Comparison of ENCODE assay signal across 1 cellular context in the genomic region with DNA sequence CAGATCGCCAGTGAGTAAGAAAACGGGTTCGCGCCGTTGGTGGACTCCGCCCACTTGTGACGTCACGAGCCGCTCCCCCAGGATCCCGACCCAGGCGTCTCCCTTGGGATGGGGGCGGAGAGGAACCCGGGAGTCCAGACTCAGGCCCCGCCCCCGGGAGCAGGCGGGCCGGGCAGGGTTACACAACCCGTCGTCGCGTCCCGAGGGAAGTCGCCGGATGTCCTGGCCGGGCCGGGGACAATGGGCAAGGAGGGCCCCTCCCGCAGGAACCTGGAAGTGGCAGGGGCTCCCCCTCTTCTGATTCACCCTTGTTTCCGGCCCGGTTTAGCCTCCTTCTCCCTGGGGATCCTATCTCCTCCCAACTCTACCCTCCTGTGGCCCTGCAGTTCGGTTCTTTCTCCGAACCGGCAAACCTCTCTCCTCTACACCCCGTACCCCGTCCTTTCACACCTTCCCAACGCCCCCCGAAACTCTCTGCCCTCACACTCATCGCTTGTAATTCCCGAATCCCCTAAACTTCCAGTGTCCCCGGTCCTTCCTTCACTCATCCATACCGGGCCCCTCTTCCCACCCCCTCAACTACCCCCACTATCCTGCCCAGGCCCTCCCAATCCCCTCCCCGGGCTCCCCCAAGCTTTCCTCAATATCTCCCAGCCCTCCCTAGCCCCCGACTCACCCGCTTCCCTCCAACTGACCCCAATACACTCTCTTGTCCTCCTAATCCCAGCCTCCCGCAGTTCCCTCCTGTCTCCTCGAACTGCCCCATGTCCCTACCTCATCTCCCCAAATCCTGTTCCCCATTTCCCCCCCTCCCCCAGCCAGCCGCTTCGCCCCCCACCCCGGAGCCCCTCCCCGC.
TF ChIP-seq lines count a peak whose summit lies in the region.

No MANE protein-coding gene starts in this region.

TF ChIP-seq in K562, 482 proteins besides CTCF, POLR2A, EP300 and RAD21 (continued from another document and continues in another):
- TF ChIP-seq, protein P1, sequence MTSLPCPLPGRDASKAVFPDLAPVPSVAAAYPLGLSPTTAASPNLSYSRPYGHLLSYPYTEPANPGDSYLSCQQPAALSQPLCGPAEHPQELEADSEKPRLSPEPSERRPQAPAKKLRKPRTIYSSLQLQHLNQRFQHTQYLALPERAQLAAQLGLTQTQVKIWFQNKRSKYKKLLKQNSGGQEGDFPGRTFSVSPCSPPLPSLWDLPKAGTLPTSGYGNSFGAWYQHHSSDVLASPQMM (CRISPR knock-in tag; IDR thresholded peaks at IDR 0.05) = no peak
- TF ChIP-seq XRCC3 (IDR thresholded peaks at IDR 0.05) = no peak
- no peak for TF ChIP-seq ILF3 (IDR thresholded peaks at IDR 0.05; ENCODE audit: borderline replicate concordance)
- TF ChIP-seq CHD1 (IDR thresholded peaks at IDR 0.05; ENCODE audit: low read length) = no peak
- TF ChIP-seq MAFF (IDR thresholded peaks at IDR 0.05; ENCODE audit: low read length) = no peak
- peak; percentile 88 for TF ChIP-seq GABPA (tag; conservative IDR thresholded peaks at IDR 0.05; ENCODE audit: low read depth)
- no peak for TF ChIP-seq CBFB (CRISPR knock-in tag; IDR thresholded peaks at IDR 0.05)
- no peak for TF ChIP-seq ZNF780A (CRISPR knock-in tag; IDR thresholded peaks at IDR 0.05)
- TF ChIP-seq SRSF1 (IDR thresholded peaks at IDR 0.05; ENCODE audit: low read depth, low read length) = no peak
- TF ChIP-seq TEAD1 (CRISPR knock-in tag; IDR thresholded peaks at IDR 0.05) = peak in 1 of 2 experiments; percentile 19; a peak in 1 of 4 replicates
- no peak for TF ChIP-seq ZNF57 (CRISPR knock-in tag; IDR thresholded peaks at IDR 0.05)
- TF ChIP-seq ZFP91 (CRISPR knock-in tag; IDR thresholded peaks at IDR 0.05) = no peak
- TF ChIP-seq HNRNPL (IDR thresholded peaks at IDR 0.05; ENCODE audit: low read depth, low read length) = peak; percentile 79
- no peak for TF ChIP-seq CEBPZ (IDR thresholded peaks at IDR 0.05; ENCODE audit: borderline replicate concordance, low read depth, low read length)
- TF ChIP-seq PURB (CRISPR knock-in tag; IDR thresholded peaks at IDR 0.05; ENCODE audit: low read depth) = no peak
- no peak for TF ChIP-seq TFAM (CRISPR knock-in tag; conservative IDR thresholded peaks at IDR 0.05)
- no peak for TF ChIP-seq SMC3 (conservative IDR thresholded peaks at IDR 0.05; ENCODE audit: insufficient read depth, low read depth, low read length)
- no peak for TF ChIP-seq ZNF79 (CRISPR knock-in tag; IDR thresholded peaks at IDR 0.05; ENCODE audit: low read depth)
- no peak for TF ChIP-seq ZNF3 (CRISPR knock-in tag; IDR thresholded peaks at IDR 0.05)
- no peak for TF ChIP-seq MTA2 (IDR thresholded peaks at IDR 0.05; ENCODE audit: low read depth)
- TF ChIP-seq MBD2 (IDR thresholded peaks at IDR 0.05; ENCODE audit: borderline replicate concordance, low read depth) = peak; percentile 60; the same call in 1 of the 2 replicates
- no peak for TF ChIP-seq SAFB2 (IDR thresholded peaks at IDR 0.05; ENCODE audit: borderline replicate concordance, low read depth, low read length, severe bottlenecking)
- TF ChIP-seq, protein P2, sequence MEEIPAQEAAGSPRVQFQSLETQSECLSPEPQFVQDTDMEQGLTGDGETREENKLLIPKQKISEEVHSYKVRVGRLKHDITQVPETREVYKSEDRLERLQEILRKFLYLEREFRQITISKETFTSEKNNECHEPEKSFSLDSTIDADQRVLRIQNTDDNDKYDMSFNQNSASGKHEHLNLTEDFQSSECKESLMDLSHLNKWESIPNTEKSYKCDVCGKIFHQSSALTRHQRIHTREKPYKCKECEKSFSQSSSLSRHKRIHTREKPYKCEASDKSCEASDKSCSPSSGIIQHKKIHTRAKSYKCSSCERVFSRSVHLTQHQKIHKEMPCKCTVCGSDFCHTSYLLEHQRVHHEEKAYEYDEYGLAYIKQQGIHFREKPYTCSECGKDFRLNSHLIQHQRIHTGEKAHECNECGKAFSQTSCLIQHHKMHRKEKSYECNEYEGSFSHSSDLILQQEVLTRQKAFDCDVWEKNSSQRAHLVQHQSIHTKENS (CRISPR knock-in tag; IDR thresholded peaks at IDR 0.05) = no peak
- TF ChIP-seq, protein P3, sequence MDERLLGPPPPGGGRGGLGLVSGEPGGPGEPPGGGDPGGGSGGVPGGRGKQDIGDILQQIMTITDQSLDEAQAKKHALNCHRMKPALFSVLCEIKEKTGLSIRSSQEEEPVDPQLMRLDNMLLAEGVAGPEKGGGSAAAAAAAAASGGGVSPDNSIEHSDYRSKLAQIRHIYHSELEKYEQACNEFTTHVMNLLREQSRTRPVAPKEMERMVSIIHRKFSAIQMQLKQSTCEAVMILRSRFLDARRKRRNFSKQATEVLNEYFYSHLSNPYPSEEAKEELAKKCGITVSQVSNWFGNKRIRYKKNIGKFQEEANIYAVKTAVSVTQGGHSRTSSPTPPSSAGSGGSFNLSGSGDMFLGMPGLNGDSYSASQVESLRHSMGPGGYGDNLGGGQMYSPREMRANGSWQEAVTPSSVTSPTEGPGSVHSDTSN (CRISPR knock-in tag; IDR thresholded peaks at IDR 0.05; ENCODE audit: low read depth) = no peak
- TF ChIP-seq, protein P3 (tag; conservative IDR thresholded peaks at IDR 0.05; ENCODE audit: low read depth) = no peak
- no peak for TF ChIP-seq FUS (optimal IDR thresholded peaks at IDR 0.05; ENCODE audit: low read depth, low read length)
- TF ChIP-seq TEAD2 (tag; IDR thresholded peaks at IDR 0.05) = no peak
- TF ChIP-seq IRF2 (CRISPR knock-in tag; IDR thresholded peaks at IDR 0.05) = no peak
- peak; percentile 81 for TF ChIP-seq ZBTB40 (IDR thresholded peaks at IDR 0.05)
- TF ChIP-seq ZBTB40 (CRISPR knock-in tag; IDR thresholded peaks at IDR 0.05) = no peak
- no peak for TF ChIP-seq EZH2 (IDR thresholded peaks at IDR 0.05; ENCODE audit: borderline replicate concordance, low read depth, low read length)
- TF ChIP-seq MLX (CRISPR knock-in tag; conservative IDR thresholded peaks at IDR 0.05) = no peak
- peak; percentile 68 to 75; a peak in 2 of 4 replicates for TF ChIP-seq ARNT (IDR thresholded peaks at IDR 0.05)
- TF ChIP-seq ZFP36 (IDR thresholded peaks at IDR 0.05; ENCODE audit: low read depth, low read length, partially characterized antibody) = peak; percentile 5
